11 cellular contexts compared by ENCODE assay signal in the genomic region with DNA sequence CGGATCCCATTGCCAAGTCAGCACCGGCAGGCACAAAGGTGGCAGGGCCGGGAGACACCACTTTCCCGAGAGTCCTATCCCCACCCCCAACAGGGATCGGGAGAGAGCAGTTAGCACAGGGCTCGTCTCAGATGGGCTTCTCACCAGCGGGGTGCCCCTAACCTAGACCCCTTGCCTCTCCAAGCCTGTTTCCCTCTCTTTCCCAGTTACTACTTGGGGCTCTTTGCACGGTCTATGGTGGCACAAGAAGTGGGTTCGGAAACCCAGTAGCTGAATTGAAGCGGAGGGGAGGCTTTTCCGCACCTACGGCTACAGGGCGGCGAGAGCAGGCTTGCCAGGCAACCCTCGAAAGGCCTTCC. TPM values are rescaled to one million over a fixed set of nuclear protein-coding genes. Genes with fewer than 3 reads are reported as not detected.
DNase-seq lines count a peak whose midpoint lies in the region; ATAC-seq, FAIRE-seq and TF ChIP-seq lines count a peak whose summit lies in the region.
"Had no signal": no experiment of that assay in that cellular context is flagged by ENCODE, and none has a peak within 500 bp of the region (broad histone marks: within the 10 kb centered on the region; RNA-seq: fewer than 3 reads in every experiment).

No MANE protein-coding gene starts in this region.

- H3K27ac Mint-ChIP-seq in activated CD4-positive, alpha-beta T cell treated with anti-CD3 and anti-CD28 coated beads, Interleukin-2, amount 10 ng/mL, durations not matched to agents 24 days and 14 days = no peak overlapping the region

- FAIRE-seq in endothelial cell of umbilical vein (lab: Jason Lieb, UNC) = no peak

- intact Hi-C loops in activated CD4-positive, alpha-beta T cell treated with anti-CD3 and anti-CD28 coated beads, Interleukin-2, amount 10 ng/mL, durations not matched to agents 24 days and 14 days (cut with micrococcal nuclease) = no loop called here
- intact Hi-C loops in endothelial cell of umbilical vein (cut with micrococcal nuclease) (loop anchor here (2.0 kb wide), 1 partner anchor 14 kb away; no protein-coding TSS in a partner anchor), thyroid gland (cut with DNase I) (no loop called here)

- peak overlapping the region; percentile 45 for H3K4me2 ChIP-seq in endothelial cell of umbilical vein (ENCODE audit: insufficient read depth, low read length)

- dilution Hi-C loops in endothelial cell of umbilical vein (cut with MboI; ENCODE audit: extremely low pct_ligation_motif_present, low sequenced_read_pairs) = no loop called here

- no peak for TF ChIP-seq POLR2A in endothelial cell of umbilical vein (IDR thresholded peaks at IDR 0.05; ENCODE audit: low read depth, low read length)
- no peak for TF ChIP-seq POLR2A in thyroid gland (IDR thresholded peaks at IDR 0.05)

- H3K4me3 Mint-ChIP-seq in activated CD4-positive, alpha-beta T cell treated with anti-CD3 and anti-CD28 coated beads, Interleukin-2, amount 10 ng/mL, durations not matched to agents 24 days and 14 days = peak overlapping the region; percentile 44

- ATAC-seq in GM21737 (IDR thresholded peaks at IDR 0.05; ENCODE audit: unreplicated experiment) (no peak), GM18907 (IDR thresholded peaks at IDR 0.05; ENCODE audit: unreplicated experiment) (no peak)

- DNase-seq in activated CD4-positive, alpha-beta T cell treated with anti-CD3 and anti-CD28 coated beads, Interleukin-2, amount 10 ng/mL, durations not matched to agents 24 days and 14 days = no peak
- no peak for DNase-seq in activated CD4-positive, alpha-beta T cell treated with anti-CD3 and anti-CD28 coated beads for 1 hour
- DNase-seq in endothelial cell of umbilical vein (ENCODE audit: low read depth, low spot score) (peak; percentile 16), thyroid gland (no peak), GM10266 (ENCODE audit: extremely low spot score) (no peak)
- DNase-seq: central memory CD4-positive, alpha-beta T cell had no signal

- POLR2A ChIA-PET in endothelial cell of umbilical vein (lab: Charles Lee) = no interaction called here

- H3K79me2 ChIP-seq in endothelial cell of umbilical vein (ENCODE audit: control insufficient read depth, insufficient read depth, low read length) = no peaks in the 10 kb centered on the region

- H2AFZ ChIP-seq in endothelial cell of umbilical vein (ENCODE audit: low read depth, low read length) = peak overlapping the region; percentile 83

- no peaks in the 10 kb centered on the region for H4K20me1 ChIP-seq in endothelial cell of umbilical vein (replicated peaks; ENCODE audit: control insufficient read depth, extremely low read depth, insufficient read depth, low read length)

- H3K4me1 Mint-ChIP-seq in activated CD4-positive, alpha-beta T cell treated with anti-CD3 and anti-CD28 coated beads, Interleukin-2, amount 10 ng/mL, durations not matched to agents 24 days and 14 days = peaks cover 34% of the 10 kb centered on the region

- H3K27me3 ChIP-seq in endothelial cell of umbilical vein (ENCODE audit: control insufficient read depth in 2 of 2, insufficient read depth in 2 of 2, low read length in 2 of 2) = peaks cover 26 to 55% of the 10 kb centered on the region in 2 experiments
- H3K27me3 ChIP-seq in mucosa of stomach (ENCODE audit: control insufficient read depth, insufficient read depth, low read length) = peaks cover 37% of the 10 kb centered on the region
- no peaks in the 10 kb centered on the region for H3K27me3 ChIP-seq in thyroid gland

- 15 to 21% methylated on average over 14 to 15 of the region's 15 CpGs for WGBS in thyroid gland, 2 donors

- no TSS peak for BruUV-seq in endothelial cell of umbilical vein (replicated peaks; lab: Mats Ljungman, UMichigan)

- H3K4me1 ChIP-seq in endothelial cell of umbilical vein (ENCODE audit: control insufficient read depth, extremely low read depth, insufficient read depth, low read length) = peaks cover 12% of the 10 kb centered on the region
- H3K4me1 ChIP-seq in mucosa of stomach (ENCODE audit: control insufficient read depth, insufficient read depth, low read length) = peaks cover 25% of the 10 kb centered on the region
- H3K4me1 ChIP-seq in thyroid gland = peaks cover 11 to 37% of the 10 kb centered on the region in 2 donors

- H3K27me3 Mint-ChIP-seq in activated CD4-positive, alpha-beta T cell treated with anti-CD3 and anti-CD28 coated beads, Interleukin-2, amount 10 ng/mL, durations not matched to agents 24 days and 14 days = peaks cover 50% of the 10 kb centered on the region

- no peaks in the 10 kb centered on the region for H3K36me3 Mint-ChIP-seq in activated CD4-positive, alpha-beta T cell treated with anti-CD3 and anti-CD28 coated beads, Interleukin-2, amount 10 ng/mL, durations not matched to agents 24 days and 14 days (ENCODE audit: low read depth)

- H3K9me3 Mint-ChIP-seq in activated CD4-positive, alpha-beta T cell treated with anti-CD3 and anti-CD28 coated beads, Interleukin-2, amount 10 ng/mL, durations not matched to agents 24 days and 14 days = peaks cover 5% of the 10 kb centered on the region

- H3K4me3 ChIP-seq in endothelial cell of umbilical vein (replicated peaks in 1 of 3; ENCODE audit: insufficient read depth in 1 of 3, low read depth in 1 of 3, low read length in 3 of 3) (peak overlapping the region in 2 of 3 experiments; percentile 40 to 45), mucosa of stomach (ENCODE audit: low read length) (no peak overlapping the region), thyroid gland (replicated peaks in 1 of 3) (peak overlapping the region in 2 of 3 donors; percentile 14 to 42)

- TF ChIP-seq CTCF in endothelial cell of umbilical vein (IDR thresholded peaks at IDR 0.05; ENCODE audit: extremely low read depth in 1 of 2, insufficient read depth in 1 of 2, low read depth in 1 of 2, low read length in 2 of 2) (no peak), thyroid gland (IDR thresholded peaks at IDR 0.05) (no peak), GM10266 (IDR thresholded peaks at IDR 0.05; ENCODE audit: control insufficient read depth, insufficient read depth, low read depth, missing control alignments) (no peak)

- CTCF ChIA-PET in endothelial cell of umbilical vein (lab: Charles Lee) = no interaction called here

- H3K27ac ChIP-seq in endothelial cell of umbilical vein (ENCODE audit: insufficient read depth, low read depth, low read length) (no peak overlapping the region), thyroid gland (peak overlapping the region in 2 of 3 donors; percentile 60 to 85)

- H3K36me3 ChIP-seq in endothelial cell of umbilical vein (ENCODE audit: control insufficient read depth in 2 of 2, extremely low read depth in 1 of 2, insufficient read depth in 2 of 2, low read length in 2 of 2) (no peaks in the 10 kb centered on the region), mucosa of stomach (ENCODE audit: control insufficient read depth, insufficient read depth, low read length) (no peaks in the 10 kb centered on the region), thyroid gland (no peaks in the 10 kb centered on the region)

- H3K9me1 ChIP-seq in endothelial cell of umbilical vein (replicated peaks; ENCODE audit: control insufficient read depth, extremely low read depth, insufficient read depth, low read length) = no peaks in the 10 kb centered on the region

- H3K9me3 ChIP-seq in endothelial cell of umbilical vein (replicated peaks; ENCODE audit: control insufficient read depth, insufficient read depth, low read length) (no peaks in the 10 kb centered on the region), mucosa of stomach (ENCODE audit: control insufficient read depth, low read length) (no peaks in the 10 kb centered on the region), thyroid gland (no peaks in the 10 kb centered on the region)

- no peak overlapping the region for H3K9ac ChIP-seq in endothelial cell of umbilical vein (replicated peaks; ENCODE audit: extremely low read depth, insufficient read depth, low read length)
- peak overlapping the region; percentile 48 for H3K9ac ChIP-seq in mucosa of stomach (ENCODE audit: low read length)

RNA-seq across cellular contexts. Expression of gene EFCC1, which starts 0.4 kb away (rescaled TPM):
- 0.36 and 0.37 TPM in 2 replicates for total RNA-seq in activated CD4-positive, alpha-beta T cell treated with anti-CD3 and anti-CD28 coated beads, Interleukin-2, amount 10 ng/mL, durations not matched to agents 24 days and 14 days
- 0.58 and 0.73 TPM in 2 replicates for total RNA-seq in endothelial cell of umbilical vein
- 1.3 and 1.6 TPM in 2 replicates for polyA plus RNA-seq in endothelial cell of umbilical vein
- polyA plus RNA-seq in endothelial cell of umbilical vein (2011; cell fraction: cytosol; rRNA removed) = 0.44 and 0.51 TPM in 2 replicates
- polyA plus RNA-seq in endothelial cell of umbilical vein (2011; cell fraction: nucleus; rRNA removed) = 1.7 and 3.1 TPM in 2 replicates
- polyA plus RNA-seq in endothelial cell of umbilical vein (2012) = 0.05 and 0.31 TPM in 2 replicates
- polyA minus RNA-seq in endothelial cell of umbilical vein = 0.19 and 1.6 TPM in 2 replicates
- polyA minus RNA-seq in endothelial cell of umbilical vein (2011; cell fraction: cytosol; rRNA and poly(A)+ RNA removed) = not detected
- 0.48 and 0.87 TPM in 2 replicates for polyA minus RNA-seq in endothelial cell of umbilical vein (2011; cell fraction: nucleus; rRNA and poly(A)+ RNA removed)
- total RNA-seq in thyroid gland = 10 to 100 TPM in 2 of 4 donors, 1 to 10 TPM in 2; 3.6 to 16.8 (median 9.9) TPM

RNA-seq across cellular contexts. Expression of gene CFAP92, which starts 6.8 kb away (rescaled TPM):
- total RNA-seq in activated CD4-positive, alpha-beta T cell treated with anti-CD3 and anti-CD28 coated beads, Interleukin-2, amount 10 ng/mL, durations not matched to agents 24 days and 14 days = 0.17 TPM in 1 of 2 replicates, not detected in the other
- 0.21 and 0.62 TPM in 2 replicates for total RNA-seq in endothelial cell of umbilical vein
- 0.04 and 0.10 TPM in 2 replicates for polyA plus RNA-seq in endothelial cell of umbilical vein
- polyA plus RNA-seq in endothelial cell of umbilical vein (2011; cell fraction: cytosol; rRNA removed) = 0.09 and 0.10 TPM in 2 replicates
- polyA plus RNA-seq in endothelial cell of umbilical vein (2011; cell fraction: nucleus; rRNA removed) = 0.21 and 0.25 TPM in 2 replicates
- polyA plus RNA-seq in endothelial cell of umbilical vein (2012) = 0.16 TPM in 1 of 2 replicates, not detected in the other
- polyA minus RNA-seq in endothelial cell of umbilical vein = 0.05 and 0.40 TPM in 2 replicates
- not detected for polyA minus RNA-seq in endothelial cell of umbilical vein (2011; cell fraction: cytosol; rRNA and poly(A)+ RNA removed)
- 0.05 and 0.19 TPM in 2 replicates for polyA minus RNA-seq in endothelial cell of umbilical vein (2011; cell fraction: nucleus; rRNA and poly(A)+ RNA removed)
- 1 to 10 TPM in 1 of 4 donors, under 1 TPM in 3; 0.40 to 2.5 (median 0.57) TPM for total RNA-seq in thyroid gland

RNA-seq across cellular contexts. Expression of gene GP9, which starts 59.9 kb away (rescaled TPM):
- total RNA-seq in activated CD4-positive, alpha-beta T cell treated with anti-CD3 and anti-CD28 coated beads, Interleukin-2, amount 10 ng/mL, durations not matched to agents 24 days and 14 days = not detected in 2 replicates
- total RNA-seq in endothelial cell of umbilical vein (not detected in 2 replicates), thyroid gland (not detected)
- polyA plus RNA-seq in endothelial cell of umbilical vein = not detected in 2 replicates
- polyA plus RNA-seq in endothelial cell of umbilical vein (2011; cell fraction: cytosol; rRNA removed) = not detected in 2 replicates
- not detected in 2 replicates for polyA plus RNA-seq in endothelial cell of umbilical vein (2011; cell fraction: nucleus; rRNA removed)
- polyA plus RNA-seq in endothelial cell of umbilical vein (2012) = not detected in 2 replicates
- polyA minus RNA-seq in endothelial cell of umbilical vein = not detected in 2 replicates
- not detected for polyA minus RNA-seq in endothelial cell of umbilical vein (2011; cell fraction: cytosol; rRNA and poly(A)+ RNA removed)
- polyA minus RNA-seq in endothelial cell of umbilical vein (2011; cell fraction: nucleus; rRNA and poly(A)+ RNA removed) = not detected in 2 replicates
- total RNA-seq: myocyte, SK-MEL-5 had no signal
